11 cellular contexts compared by ENCODE assay signal in the genomic region with DNA sequence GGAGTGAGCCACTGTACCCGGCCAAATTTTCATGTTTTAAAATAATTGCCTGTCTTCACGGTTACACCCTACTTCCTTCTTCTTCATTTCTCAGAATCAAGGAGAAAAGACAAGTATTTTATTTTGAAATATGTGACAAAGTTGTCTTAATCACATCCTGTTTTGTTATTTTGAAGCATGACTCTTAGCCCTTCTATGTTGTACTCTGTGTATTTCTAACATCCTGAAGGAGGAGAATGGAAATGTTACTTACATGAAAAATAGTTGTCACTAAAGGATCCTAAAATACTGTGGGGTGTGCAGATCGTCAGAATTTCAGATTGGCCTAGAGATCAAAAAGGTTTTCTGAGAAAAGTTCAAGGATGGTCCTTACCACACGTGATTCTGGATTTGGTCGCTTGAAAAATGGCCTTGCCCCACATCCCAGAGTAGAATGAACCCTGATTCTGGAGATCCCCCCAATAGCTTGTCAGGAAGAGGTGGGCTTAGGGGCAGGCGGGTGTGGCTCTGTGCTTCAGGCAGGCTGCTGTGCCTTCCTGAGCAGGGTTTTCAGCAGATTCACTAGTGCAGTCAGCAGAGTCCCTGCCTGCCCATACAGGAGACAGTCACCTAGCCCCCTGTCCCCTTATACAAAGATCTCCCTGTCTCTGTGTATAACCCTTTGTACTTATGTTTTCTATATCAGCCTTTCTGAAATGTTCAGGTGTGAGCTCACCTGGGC. TPM values are rescaled to one million over a fixed set of nuclear protein-coding genes. Genes with fewer than 3 reads are reported as not detected.
DNase-seq lines count a peak whose midpoint lies in the region; ATAC-seq and TF ChIP-seq lines count a peak whose summit lies in the region.
"Had no signal": no experiment of that assay in that cellular context is flagged by ENCODE, and none has a peak within 500 bp of the region (broad histone marks: within the 10 kb centered on the region; RNA-seq: fewer than 3 reads in every experiment).

No MANE protein-coding gene starts in this region.

- H3K4me3 Mint-ChIP-seq in activated T-cell treated with anti-CD3 and anti-CD28 coated beads, Interleukin-2, amount 50 U/mL, for 24 hours = peak overlapping the region; percentile 58
- peak overlapping the region; percentile 65 for H3K4me3 Mint-ChIP-seq in activated CD4-positive, alpha-beta memory T cell treated with anti-CD3 and anti-CD28 coated beads for 36 hours

- ATAC-seq in GM19463 (IDR thresholded peaks at IDR 0.05; ENCODE audit: unreplicated experiment) = no peak

- TF ChIP-seq CTCF in esophagus squamous epithelium (IDR thresholded peaks at IDR 0.05) (no peak), suprapubic skin (IDR thresholded peaks at IDR 0.05) (no peak), Peyer's patch (IDR thresholded peaks at IDR 0.05) (no peak)

- H3K9me3 ChIP-seq in esophagus squamous epithelium (no peaks in the 10 kb centered on the region), suprapubic skin (no peaks in the 10 kb centered on the region), Peyer's patch (no peaks in the 10 kb centered on the region)

- intact Hi-C loops in activated CD4-positive, alpha-beta memory T cell treated with anti-CD3 and anti-CD28 coated beads for 36 hours (cut with micrococcal nuclease) = loop anchor here (1.0 kb wide), 5 partner anchors 12 to 118 kb away; a partner anchor contains a TSS
- intact Hi-C loops in esophagus squamous epithelium (cut with DNase I) = no loop called here

- CTCF ChIA-PET in activated CD4-positive, alpha-beta memory T cell treated with anti-CD3 and anti-CD28 coated beads for 36 hours (lab: Charles Lee) = interaction anchor here (1.2 to 1.5 kb wide), 2 partner anchors 13 to 152 kb away, joined by 4 to 6 read pairs; no protein-coding TSS in a partner anchor

- WGBS in esophagus squamous epithelium, 2 donors = 49 to 51% methylated on average over 6 of the region's 6 CpGs
- WGBS in suprapubic skin = 49% methylated on average over 5 of the region's 6 CpGs

- H3K27ac ChIP-seq in esophagus squamous epithelium (peak overlapping the region; percentile 53 to 83 (median 70)), suprapubic skin (peak overlapping the region; percentile 54), Peyer's patch (peak overlapping the region in 2 of 4 donors; percentile 55)

- H3K4me1 ChIP-seq in esophagus squamous epithelium (peaks cover 0 to 63% (median 32%) of the 10 kb centered on the region in 3 donors), suprapubic skin (peaks cover 16% of the 10 kb centered on the region), Peyer's patch (no peaks in the 10 kb centered on the region)

- no peaks in the 10 kb centered on the region for H3K27me3 ChIP-seq in esophagus squamous epithelium
- H3K27me3 ChIP-seq in suprapubic skin = no peaks in the 10 kb centered on the region
- H3K27me3 ChIP-seq in Peyer's patch = no peaks in the 10 kb centered on the region

- peak overlapping the region; percentile 92 for H3K27ac Mint-ChIP-seq in activated T-cell treated with anti-CD3 and anti-CD28 coated beads, Interleukin-2, amount 50 U/mL, for 24 hours
- H3K27ac Mint-ChIP-seq in activated CD4-positive, alpha-beta memory T cell treated with anti-CD3 and anti-CD28 coated beads for 36 hours = peak overlapping the region; percentile 98

- POLR2A ChIA-PET in activated CD4-positive, alpha-beta memory T cell treated with anti-CD3 and anti-CD28 coated beads for 36 hours (lab: Charles Lee) = no interaction called here

- H3K27me3 Mint-ChIP-seq in activated T-cell treated with anti-CD3 and anti-CD28 coated beads, Interleukin-2, amount 50 U/mL, for 24 hours = no peaks in the 10 kb centered on the region
- no peaks in the 10 kb centered on the region for H3K27me3 Mint-ChIP-seq in activated CD4-positive, alpha-beta memory T cell treated with anti-CD3 and anti-CD28 coated beads for 36 hours

- no peaks in the 10 kb centered on the region for H3K9me3 Mint-ChIP-seq in activated T-cell treated with anti-CD3 and anti-CD28 coated beads, Interleukin-2, amount 50 U/mL, for 24 hours
- no peaks in the 10 kb centered on the region for H3K9me3 Mint-ChIP-seq in activated CD4-positive, alpha-beta memory T cell treated with anti-CD3 and anti-CD28 coated beads for 36 hours

- DNase-seq in activated T-cell treated with anti-CD3 and anti-CD28 coated beads, Interleukin-2, amount 50 U/mL, for 24 hours = no peak
- no peak for DNase-seq in activated T-cell treated with anti-CD3 and anti-CD28 coated beads for 4 hours
- peak; percentile 32 for DNase-seq in activated CD4-positive, alpha-beta memory T cell treated with anti-CD3 and anti-CD28 coated beads for 36 hours
- no peak for DNase-seq in esophagus squamous epithelium (lab: John Stamatoyannopoulos, UW)
- DNase-seq in suprapubic skin (ENCODE audit: low spot score in 2 of 2) = no peak
- DNase-seq in Peyer's patch = no peak
- DNase-seq in NCI-H2171 treated with DMSO at 0.1 percent for 48 hours (lab: John Stamatoyannopoulos, UW) = no peak
- DNase-seq: activated CD4-positive, alpha-beta T cell treated with anti-CD3 and anti-CD28 coated beads for 48 hours; NCI-H1930; stimulated activated CD4-positive, alpha-beta T cell treated with anti-CD3 and anti-CD28 coated beads, Interleukin-12 subunit alpha, Interleukin-12 subunit beta, amount 100 ng/mL, for 4 hours had no signal

- TF ChIP-seq EP300 in suprapubic skin (IDR thresholded peaks at IDR 0.05) = no peak

- peaks cover 94% of the 10 kb centered on the region for H3K36me3 Mint-ChIP-seq in activated T-cell treated with anti-CD3 and anti-CD28 coated beads, Interleukin-2, amount 50 U/mL, for 24 hours (ENCODE audit: low read depth)
- H3K36me3 Mint-ChIP-seq in activated CD4-positive, alpha-beta memory T cell treated with anti-CD3 and anti-CD28 coated beads for 36 hours = peaks cover 72% of the 10 kb centered on the region

- TF ChIP-seq POLR2A in esophagus squamous epithelium (IDR thresholded peaks at IDR 0.05) (no peak), suprapubic skin (IDR thresholded peaks at IDR 0.05) (no peak), Peyer's patch (IDR thresholded peaks at IDR 0.05) (no peak)

- peak overlapping the region in 1 of 4 donors; percentile 2 for H3K4me3 ChIP-seq in esophagus squamous epithelium
- H3K4me3 ChIP-seq in suprapubic skin = no peak overlapping the region
- no peak overlapping the region for H3K4me3 ChIP-seq in Peyer's patch

- H3K36me3 ChIP-seq in esophagus squamous epithelium (peaks cover 18 to 96% (median 25%) of the 10 kb centered on the region in 3 donors), suprapubic skin (peaks cover 69% of the 10 kb centered on the region), Peyer's patch (peaks cover 0 to 77% (median 0%) of the 10 kb centered on the region in 3 donors)

- H3K4me1 Mint-ChIP-seq in activated T-cell treated with anti-CD3 and anti-CD28 coated beads, Interleukin-2, amount 50 U/mL, for 24 hours (ENCODE audit: low read depth) = peaks cover 74% of the 10 kb centered on the region
- H3K4me1 Mint-ChIP-seq in activated CD4-positive, alpha-beta memory T cell treated with anti-CD3 and anti-CD28 coated beads for 36 hours (ENCODE audit: low read depth) = peaks cover 74% of the 10 kb centered on the region

RNA-seq across cellular contexts. Expression of a gene that starts 8.6 kb away (rescaled TPM):
- 100 to 1,000 TPM; 115 to 121 TPM for total RNA-seq in activated CD4-positive, alpha-beta memory T cell treated with anti-CD3 and anti-CD28 coated beads for 36 hours
- total RNA-seq in esophagus squamous epithelium = 100 to 1,000 TPM in 1 of 4 donors, 10 to 100 TPM in 3; 21.5 to 178 (median 49.6) TPM
- total RNA-seq in suprapubic skin = 10 to 100 TPM in 1 of 4 donors, 1 to 10 TPM in 3; 2.2 to 11.9 (median 4.2) TPM
- 10 to 100 TPM; 15.4 to 24.0 (median 16.4) TPM for total RNA-seq in Peyer's patch
